In the genomic region with DNA sequence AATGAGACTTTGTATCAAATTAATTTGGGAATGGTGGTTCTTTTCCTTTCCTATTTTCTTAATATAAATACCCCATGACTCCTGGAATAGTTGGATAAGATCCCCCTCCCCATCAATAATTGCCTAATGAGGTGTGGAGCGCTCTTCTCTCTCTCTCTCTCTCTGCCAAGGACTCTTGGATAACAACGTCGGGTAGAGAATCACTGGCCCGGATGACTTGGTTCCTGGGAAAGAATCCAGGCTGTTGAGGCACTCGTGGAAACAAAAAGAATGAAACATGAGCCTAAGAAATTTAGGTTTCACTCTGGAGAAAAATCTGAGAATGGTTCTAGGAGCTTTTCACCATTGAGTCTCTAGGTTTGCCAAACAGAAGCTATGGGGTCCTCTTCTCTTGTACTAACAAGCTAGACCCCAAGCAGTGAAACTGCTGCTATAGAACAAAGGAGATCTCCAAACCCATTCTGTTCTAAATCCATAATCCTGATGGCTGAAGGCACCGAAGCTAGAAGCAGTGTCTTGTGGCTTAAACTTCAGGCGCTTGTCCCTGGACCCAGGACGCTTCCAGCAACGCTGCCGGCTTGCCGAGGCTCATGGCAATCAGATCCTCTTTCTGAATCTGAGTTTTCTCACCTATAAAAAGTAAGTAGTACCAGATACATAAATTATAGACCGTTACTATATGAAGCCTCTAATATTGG, we compare ENCODE assay signal across 1 cellular context.
TF ChIP-seq lines count a peak whose summit lies in the region.

No MANE protein-coding gene starts in this region.

TF ChIP-seq in SK-N-SH, 30 proteins besides CTCF, POLR2A, EP300 and RAD21 (continued from another document):
- TF ChIP-seq SIN3A (IDR thresholded peaks at IDR 0.05; ENCODE audit: borderline replicate concordance, low read depth, low read length) (no peak), JUND (IDR thresholded peaks at IDR 0.05) (no peak), SMC3 (IDR thresholded peaks at IDR 0.05; ENCODE audit: low read depth, low read length) (no peak), TCF12 (IDR thresholded peaks at IDR 0.05) (no peak), GATA2 (CRISPR knock-in tag; IDR thresholded peaks at IDR 0.05) (no peak), RXRA (IDR thresholded peaks at IDR 0.05; ENCODE audit: borderline replicate concordance, low read depth) (no peak), MXI1 (IDR thresholded peaks at IDR 0.05; ENCODE audit: low read depth, low read length) (no peak), RCOR1 (IDR thresholded peaks at IDR 0.05; ENCODE audit: low read length) (no peak)
- TF ChIP-seq, protein P1, sequence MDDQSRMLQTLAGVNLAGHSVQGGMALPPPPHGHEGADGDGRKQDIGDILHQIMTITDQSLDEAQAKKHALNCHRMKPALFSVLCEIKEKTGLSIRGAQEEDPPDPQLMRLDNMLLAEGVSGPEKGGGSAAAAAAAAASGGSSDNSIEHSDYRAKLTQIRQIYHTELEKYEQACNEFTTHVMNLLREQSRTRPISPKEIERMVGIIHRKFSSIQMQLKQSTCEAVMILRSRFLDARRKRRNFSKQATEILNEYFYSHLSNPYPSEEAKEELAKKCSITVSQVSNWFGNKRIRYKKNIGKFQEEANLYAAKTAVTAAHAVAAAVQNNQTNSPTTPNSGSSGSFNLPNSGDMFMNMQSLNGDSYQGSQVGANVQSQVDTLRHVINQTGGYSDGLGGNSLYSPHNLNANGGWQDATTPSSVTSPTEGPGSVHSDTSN (IDR thresholded peaks at IDR 0.05): no peak
